Comparison of ENCODE assay signal across 1 cellular context in the genomic region with DNA sequence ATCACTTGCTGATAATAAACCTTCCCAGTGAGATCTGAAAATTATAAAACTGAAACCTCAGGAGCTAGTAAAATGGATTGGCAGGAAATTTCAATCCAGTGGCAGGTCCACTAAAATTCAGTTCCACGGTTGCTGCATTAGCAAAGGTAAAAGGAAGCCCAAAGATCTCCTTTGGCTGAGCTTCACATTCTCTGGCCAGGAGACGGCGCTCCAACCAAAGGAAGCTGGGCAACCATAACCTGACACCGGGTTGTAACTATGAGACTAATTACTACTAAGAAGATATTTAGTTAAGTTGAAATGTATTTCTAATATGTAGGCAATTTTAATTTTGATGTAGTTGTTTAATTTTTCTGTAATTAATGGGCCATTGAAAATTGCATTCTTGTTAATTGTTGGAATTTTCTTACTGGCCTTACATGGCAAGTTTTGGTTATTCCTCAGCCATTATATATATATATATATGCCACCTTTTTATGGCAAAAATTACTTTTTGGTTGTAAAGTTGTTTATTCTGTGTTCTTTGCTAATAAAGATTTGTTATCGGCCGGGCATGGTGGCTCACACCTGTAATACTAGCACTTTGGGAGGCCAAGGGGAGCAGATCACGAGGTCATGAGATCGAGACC.
TF ChIP-seq lines count a peak whose summit lies in the region.

No MANE protein-coding gene starts in this region.

TF ChIP-seq in K562, 482 proteins besides CTCF, POLR2A, EP300 and RAD21 (continued from another document):
- TF ChIP-seq, protein P1, sequence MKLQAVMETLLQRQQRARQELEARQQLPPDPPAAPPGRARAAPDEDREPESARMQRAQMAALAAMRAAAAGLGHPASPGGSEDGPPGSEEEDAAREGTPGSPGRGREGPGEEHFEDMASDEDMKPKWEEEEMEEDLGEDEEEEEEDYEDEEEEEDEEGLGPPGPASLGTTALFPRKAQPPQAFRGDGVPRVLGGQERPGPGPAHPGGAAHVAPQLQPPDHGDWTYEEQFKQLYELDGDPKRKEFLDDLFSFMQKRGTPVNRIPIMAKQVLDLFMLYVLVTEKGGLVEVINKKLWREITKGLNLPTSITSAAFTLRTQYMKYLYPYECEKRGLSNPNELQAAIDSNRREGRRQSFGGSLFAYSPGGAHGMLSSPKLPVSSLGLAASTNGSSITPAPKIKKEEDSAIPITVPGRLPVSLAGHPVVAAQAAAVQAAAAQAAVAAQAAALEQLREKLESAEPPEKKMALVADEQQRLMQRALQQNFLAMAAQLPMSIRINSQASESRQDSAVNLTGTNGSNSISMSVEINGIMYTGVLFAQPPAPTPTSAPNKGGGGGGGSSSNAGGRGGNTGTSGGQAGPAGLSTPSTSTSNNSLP (IDR thresholded peaks at IDR 0.05; ENCODE audit: borderline replicate concordance, low read depth, low read length), result no peak
- TF ChIP-seq KAT8 (IDR thresholded peaks at IDR 0.05; ENCODE audit: low read depth) (no peak), ZC3H11A (IDR thresholded peaks at IDR 0.05; ENCODE audit: low read depth, low read length) (0 out of 2 replicates have a peak, but pooled peaks have one; percentile 47), ARID2 (IDR thresholded peaks at IDR 0.05) (peak; percentile 82; the same call in 1 of the 2 replicates), NR1H2 (CRISPR knock-in tag; IDR thresholded peaks at IDR 0.05) (no peak), HCFC1 (IDR thresholded peaks at IDR 0.05; ENCODE audit: low read depth, low read length) (peak; percentile 19; the same call in 1 of the 2 replicates), BMI1 (IDR thresholded peaks at IDR 0.05; ENCODE audit: low read length) (no peak), KAT2B (IDR thresholded peaks at IDR 0.05; ENCODE audit: low read depth, low read length) (no peak), ZNF184 (CRISPR knock-in tag; IDR thresholded peaks at IDR 0.05) (no peak), HDAC2 (IDR thresholded peaks at IDR 0.05) (no peak), HMGN3 (IDR thresholded peaks at IDR 0.05; ENCODE audit: borderline replicate concordance, extremely low read depth, insufficient read length, low read depth, low read length) (no peak), SMC3 (conservative IDR thresholded peaks at IDR 0.05; ENCODE audit: insufficient read depth, low read depth, low read length) (peak; percentile 97), ELF1 (tag; IDR thresholded peaks at IDR 0.05) (no peak), ADNP (tag; IDR thresholded peaks at IDR 0.05) (no peak), CHD1 (IDR thresholded peaks at IDR 0.05; ENCODE audit: low read length) (no peak), PTBP1 (IDR thresholded peaks at IDR 0.05; ENCODE audit: low read depth, low read length) (no peak)
- TF ChIP-seq, protein P2, sequence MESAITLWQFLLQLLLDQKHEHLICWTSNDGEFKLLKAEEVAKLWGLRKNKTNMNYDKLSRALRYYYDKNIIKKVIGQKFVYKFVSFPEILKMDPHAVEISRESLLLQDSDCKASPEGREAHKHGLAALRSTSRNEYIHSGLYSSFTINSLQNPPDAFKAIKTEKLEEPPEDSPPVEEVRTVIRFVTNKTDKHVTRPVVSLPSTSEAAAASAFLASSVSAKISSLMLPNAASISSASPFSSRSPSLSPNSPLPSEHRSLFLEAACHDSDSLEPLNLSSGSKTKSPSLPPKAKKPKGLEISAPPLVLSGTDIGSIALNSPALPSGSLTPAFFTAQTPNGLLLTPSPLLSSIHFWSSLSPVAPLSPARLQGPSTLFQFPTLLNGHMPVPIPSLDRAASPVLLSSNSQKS (CRISPR knock-in tag; IDR thresholded peaks at IDR 0.05), result no peak
- TF ChIP-seq, protein P3, sequence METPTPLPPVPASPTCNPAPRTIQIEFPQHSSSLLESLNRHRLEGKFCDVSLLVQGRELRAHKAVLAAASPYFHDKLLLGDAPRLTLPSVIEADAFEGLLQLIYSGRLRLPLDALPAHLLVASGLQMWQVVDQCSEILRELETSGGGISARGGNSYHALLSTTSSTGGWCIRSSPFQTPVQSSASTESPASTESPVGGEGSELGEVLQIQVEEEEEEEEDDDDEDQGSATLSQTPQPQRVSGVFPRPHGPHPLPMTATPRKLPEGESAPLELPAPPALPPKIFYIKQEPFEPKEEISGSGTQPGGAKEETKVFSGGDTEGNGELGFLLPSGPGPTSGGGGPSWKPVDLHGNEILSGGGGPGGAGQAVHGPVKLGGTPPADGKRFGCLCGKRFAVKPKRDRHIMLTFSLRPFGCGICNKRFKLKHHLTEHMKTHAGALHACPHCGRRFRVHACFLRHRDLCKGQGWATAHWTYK (CRISPR knock-in tag; IDR thresholded peaks at IDR 0.05), result no peak
- TF ChIP-seq, protein P4, sequence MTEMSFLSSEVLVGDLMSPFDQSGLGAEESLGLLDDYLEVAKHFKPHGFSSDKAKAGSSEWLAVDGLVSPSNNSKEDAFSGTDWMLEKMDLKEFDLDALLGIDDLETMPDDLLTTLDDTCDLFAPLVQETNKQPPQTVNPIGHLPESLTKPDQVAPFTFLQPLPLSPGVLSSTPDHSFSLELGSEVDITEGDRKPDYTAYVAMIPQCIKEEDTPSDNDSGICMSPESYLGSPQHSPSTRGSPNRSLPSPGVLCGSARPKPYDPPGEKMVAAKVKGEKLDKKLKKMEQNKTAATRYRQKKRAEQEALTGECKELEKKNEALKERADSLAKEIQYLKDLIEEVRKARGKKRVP (CRISPR knock-in tag; IDR thresholded peaks at IDR 0.05), result no peak
- TF ChIP-seq, protein P5, sequence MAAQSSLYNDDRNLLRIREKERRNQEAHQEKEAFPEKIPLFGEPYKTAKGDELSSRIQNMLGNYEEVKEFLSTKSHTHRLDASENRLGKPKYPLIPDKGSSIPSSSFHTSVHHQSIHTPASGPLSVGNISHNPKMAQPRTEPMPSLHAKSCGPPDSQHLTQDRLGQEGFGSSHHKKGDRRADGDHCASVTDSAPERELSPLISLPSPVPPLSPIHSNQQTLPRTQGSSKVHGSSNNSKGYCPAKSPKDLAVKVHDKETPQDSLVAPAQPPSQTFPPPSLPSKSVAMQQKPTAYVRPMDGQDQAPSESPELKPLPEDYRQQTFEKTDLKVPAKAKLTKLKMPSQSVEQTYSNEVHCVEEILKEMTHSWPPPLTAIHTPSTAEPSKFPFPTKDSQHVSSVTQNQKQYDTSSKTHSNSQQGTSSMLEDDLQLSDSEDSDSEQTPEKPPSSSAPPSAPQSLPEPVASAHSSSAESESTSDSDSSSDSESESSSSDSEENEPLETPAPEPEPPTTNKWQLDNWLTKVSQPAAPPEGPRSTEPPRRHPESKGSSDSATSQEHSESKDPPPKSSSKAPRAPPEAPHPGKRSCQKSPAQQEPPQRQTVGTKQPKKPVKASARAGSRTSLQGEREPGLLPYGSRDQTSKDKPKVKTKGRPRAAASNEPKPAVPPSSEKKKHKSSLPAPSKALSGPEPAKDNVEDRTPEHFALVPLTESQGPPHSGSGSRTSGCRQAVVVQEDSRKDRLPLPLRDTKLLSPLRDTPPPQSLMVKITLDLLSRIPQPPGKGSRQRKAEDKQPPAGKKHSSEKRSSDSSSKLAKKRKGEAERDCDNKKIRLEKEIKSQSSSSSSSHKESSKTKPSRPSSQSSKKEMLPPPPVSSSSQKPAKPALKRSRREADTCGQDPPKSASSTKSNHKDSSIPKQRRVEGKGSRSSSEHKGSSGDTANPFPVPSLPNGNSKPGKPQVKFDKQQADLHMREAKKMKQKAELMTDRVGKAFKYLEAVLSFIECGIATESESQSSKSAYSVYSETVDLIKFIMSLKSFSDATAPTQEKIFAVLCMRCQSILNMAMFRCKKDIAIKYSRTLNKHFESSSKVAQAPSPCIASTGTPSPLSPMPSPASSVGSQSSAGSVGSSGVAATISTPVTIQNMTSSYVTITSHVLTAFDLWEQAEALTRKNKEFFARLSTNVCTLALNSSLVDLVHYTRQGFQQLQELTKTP (IDR thresholded peaks at IDR 0.05; ENCODE audit: low read depth in 1 of 2, partially characterized antibody in 2 of 2), result no peak
